15 cellular contexts compared by ENCODE assay signal in the genomic region with DNA sequence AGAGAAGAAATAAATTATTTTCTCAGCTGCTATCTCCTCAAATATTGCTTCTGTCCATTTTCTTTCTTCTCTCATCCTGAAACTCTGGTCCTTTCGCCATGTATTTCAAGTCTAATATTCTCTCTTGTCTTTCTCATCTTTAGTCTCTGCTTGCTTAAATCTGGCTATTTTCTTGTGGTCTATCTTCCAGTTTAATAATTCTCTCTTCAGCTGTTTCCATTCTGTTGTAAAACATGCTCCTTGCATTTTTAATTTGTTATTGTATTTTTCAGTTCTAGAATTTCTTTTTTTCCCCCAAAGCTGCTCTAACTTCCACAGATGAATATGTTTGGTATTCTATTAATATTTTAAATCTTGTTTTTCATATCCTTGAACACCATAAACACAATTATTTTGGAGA.
DNase-seq lines count a peak whose midpoint lies in the region; ATAC-seq and TF ChIP-seq lines count a peak whose summit lies in the region.
"Had no signal": no experiment of that assay in that cellular context is flagged by ENCODE, and none has a peak within 500 bp of the region (broad histone marks: within the 10 kb centered on the region; RNA-seq: fewer than 3 reads in every experiment).

No MANE protein-coding gene starts in this region.

- H3K27me3 ChIP-seq in duodenal mucosa (ENCODE audit: control insufficient read depth in 1 of 2, insufficient read depth in 2 of 2, low read length in 2 of 2) (no peaks in the 10 kb centered on the region), muscle layer of duodenum (ENCODE audit: low read depth, low read length) (no peaks in the 10 kb centered on the region)
- H3K27me3 ChIP-seq: BE2C had no signal

- ATAC-seq in GM21786 (IDR thresholded peaks at IDR 0.05; ENCODE audit: unreplicated experiment), result no peak

- H3K9ac ChIP-seq in duodenal mucosa (ENCODE audit: low read depth in 1 of 2, low read length in 2 of 2), result no peak overlapping the region

- TF ChIP-seq CTCF in 22Rv1 (IDR thresholded peaks at IDR 0.05) (no peak), VCaP (conservative IDR thresholded peaks at IDR 0.05) (no peak)

- DNase-seq in ACHN, result no peak
- no peak for DNase-seq in posterior vena cava (ENCODE audit: low spot score)
- DNase-seq: BE2C; CD4-positive, alpha-beta memory T cell; DMS153; DMS79 treated with DMSO at 0.1 percent for 48 hours; EL; GOT3; HCEC 1CT had no signal

- H3K27ac ChIP-seq in 22Rv1 (peak overlapping the region; percentile 68), VCaP (peak overlapping the region; percentile 96), duodenal mucosa (ENCODE audit: low read depth, low read length) (peak overlapping the region; percentile 49), muscle layer of duodenum (ENCODE audit: low read length) (peak overlapping the region; percentile 91)
- H3K27ac ChIP-seq: C4-2B had no signal

- H3K4me3 ChIP-seq in duodenal mucosa (ENCODE audit: low read depth in 1 of 2, low read length in 2 of 2), result no peak overlapping the region
- no peak overlapping the region for H3K4me3 ChIP-seq in muscle layer of duodenum (ENCODE audit: low read depth in 1 of 2, low read length in 2 of 2)

- H3K9me3 ChIP-seq in duodenal mucosa (ENCODE audit: control insufficient read depth in 1 of 2, low read length in 2 of 2) (peaks cover 0 to 13% of the 10 kb centered on the region in 2 donors), muscle layer of duodenum (ENCODE audit: control insufficient read depth in 1 of 2, low read length in 2 of 2) (peaks cover 11 to 16% of the 10 kb centered on the region in 2 donors)
- H3K9me3 ChIP-seq: BE2C had no signal

- in situ Hi-C loops in ACHN (cut with HindIII; ENCODE audit: low pct_ligation_motif_present, low pct_unique_long_range_greater_than_20kb, low sequenced_read_pairs), result no loop called here

- intact Hi-C loops in posterior vena cava (cut with DNase I), result no loop called here

- no peaks in the 10 kb centered on the region for H3K36me3 ChIP-seq in duodenal mucosa (ENCODE audit: control insufficient read depth in 1 of 2, insufficient read depth in 2 of 2, low read length in 2 of 2)
- no peaks in the 10 kb centered on the region for H3K36me3 ChIP-seq in muscle layer of duodenum (ENCODE audit: control insufficient read depth in 1 of 2, insufficient read depth in 2 of 2, low read length in 2 of 2)
- H3K36me3 ChIP-seq: BE2C had no signal

- H3K4me1 ChIP-seq in duodenal mucosa (ENCODE audit: control insufficient read depth in 1 of 2, insufficient read depth in 2 of 2, low read length in 2 of 2) (peaks cover 33 to 46% of the 10 kb centered on the region in 2 donors), muscle layer of duodenum (ENCODE audit: control insufficient read depth in 1 of 2, insufficient read depth in 2 of 2, low read length in 2 of 2) (no peaks in the 10 kb centered on the region)
- H3K4me1 ChIP-seq: BE2C had no signal
